Comparison of ENCODE assay signal across 19 cellular contexts in genomic region chr10:33074443-33074842, GRCh38.
"Had no signal": no experiment of that assay in that cellular context is flagged by ENCODE, and none has a peak within 500 bp of the region (broad histone marks: within the 10 kb centered on the region; RNA-seq: fewer than 3 reads in every experiment).

No MANE protein-coding gene starts in this region.

- H3K27ac Mint-ChIP-seq: activated naive CD4-positive, alpha-beta T cell treated with anti-CD3 and anti-CD28 coated beads, Interleukin-2, amount 50 U/mL, for 24 hours; effector memory CD8-positive, alpha-beta T cell; naive B cell; stimulated activated effector memory CD8-positive, alpha-beta T cell treated with anti-CD3 and anti-CD28 coated beads, Interleukin-12 subunit alpha, Interleukin-12 subunit beta, amount 100 ng/mL, for 72 hours; T-helper 2 cell treated with Interferon-gamma antibody and Interleukin-4, amounts not matched to agents 5 μg/mL and 100 μg/mL, for 36 hours had no signal

- H3K9me3 ChIP-seq: adrenal gland, esophagus squamous epithelium, thoracic aorta, upper lobe of left lung had no signal

- H3K27me3 Mint-ChIP-seq: activated naive CD4-positive, alpha-beta T cell treated with anti-CD3 and anti-CD28 coated beads, Interleukin-2, amount 50 U/mL, for 24 hours; effector memory CD8-positive, alpha-beta T cell had no signal

- H3K9me3 Mint-ChIP-seq: activated naive CD4-positive, alpha-beta T cell treated with anti-CD3 and anti-CD28 coated beads, Interleukin-2, amount 50 U/mL, for 24 hours; effector memory CD8-positive, alpha-beta T cell; T-helper 2 cell treated with Interferon-gamma antibody and Interleukin-4, amounts not matched to agents 5 μg/mL and 100 μg/mL, for 36 hours had no signal

- H3K36me3 ChIP-seq: adrenal gland, esophagus squamous epithelium, thoracic aorta, upper lobe of left lung had no signal

- H3K27me3 ChIP-seq: adrenal gland, esophagus squamous epithelium, foreskin keratinocyte, upper lobe of left lung had no signal

- H3K4me1 ChIP-seq: adrenal gland, esophagus squamous epithelium, foreskin keratinocyte, upper lobe of left lung had no signal

- DNase-seq: activated CD4-positive, alpha-beta T cell treated with anti-CD3 and anti-CD28 coated beads, Interleukin-2, amount 50 U/mL, for 4 hours; activated gamma-delta T cell; adrenal gland; effector memory CD8-positive, alpha-beta T cell; esophagus squamous epithelium; foreskin keratinocyte; glutamatergic neuron; mammary epithelial cell; naive B cell; small intestine; stimulated activated CD4-positive, alpha-beta T cell treated with anti-CD3 and anti-CD28 coated beads, Interleukin-15, amount 100 ng/mL, for 24 hours; stimulated activated CD4-positive, alpha-beta T cell treated with anti-CD3 and anti-CD28 coated beads, Interleukin-4, amount 100 ng/mL, for 1 hour; upper lobe of left lung had no signal

- ATAC-seq: effector memory CD8-positive, alpha-beta T cell; foreskin keratinocyte; left lobe of liver; stimulated activated effector memory CD8-positive, alpha-beta T cell treated with anti-CD3 and anti-CD28 coated beads, Interleukin-12 subunit alpha, Interleukin-12 subunit beta, amount 100 ng/mL, for 72 hours had no signal

- H3K4me3 Mint-ChIP-seq: activated naive CD4-positive, alpha-beta T cell treated with anti-CD3 and anti-CD28 coated beads, Interleukin-2, amount 50 U/mL, for 24 hours; effector memory CD8-positive, alpha-beta T cell; naive B cell; neural crest cell; stimulated activated effector memory CD8-positive, alpha-beta T cell treated with anti-CD3 and anti-CD28 coated beads, Interleukin-12 subunit alpha, Interleukin-12 subunit beta, amount 100 ng/mL, for 72 hours; T-helper 2 cell treated with Interferon-gamma antibody and Interleukin-4, amounts not matched to agents 5 μg/mL and 100 μg/mL, for 36 hours had no signal

- H3K4me3 ChIP-seq: adrenal gland, esophagus squamous epithelium, thoracic aorta, upper lobe of left lung had no signal

- H3K36me3 Mint-ChIP-seq: activated naive CD4-positive, alpha-beta T cell treated with anti-CD3 and anti-CD28 coated beads, Interleukin-2, amount 50 U/mL, for 24 hours; stimulated activated effector memory CD8-positive, alpha-beta T cell treated with anti-CD3 and anti-CD28 coated beads, Interleukin-12 subunit alpha, Interleukin-12 subunit beta, amount 100 ng/mL, for 72 hours had no signal

- H3K27ac ChIP-seq: adrenal gland, esophagus squamous epithelium, foreskin keratinocyte, thoracic aorta, upper lobe of left lung had no signal

- H3K4me1 Mint-ChIP-seq: activated naive CD4-positive, alpha-beta T cell treated with anti-CD3 and anti-CD28 coated beads, Interleukin-2, amount 50 U/mL, for 24 hours had no signal
